23 cellular contexts compared by ENCODE assay signal in the genomic region with DNA sequence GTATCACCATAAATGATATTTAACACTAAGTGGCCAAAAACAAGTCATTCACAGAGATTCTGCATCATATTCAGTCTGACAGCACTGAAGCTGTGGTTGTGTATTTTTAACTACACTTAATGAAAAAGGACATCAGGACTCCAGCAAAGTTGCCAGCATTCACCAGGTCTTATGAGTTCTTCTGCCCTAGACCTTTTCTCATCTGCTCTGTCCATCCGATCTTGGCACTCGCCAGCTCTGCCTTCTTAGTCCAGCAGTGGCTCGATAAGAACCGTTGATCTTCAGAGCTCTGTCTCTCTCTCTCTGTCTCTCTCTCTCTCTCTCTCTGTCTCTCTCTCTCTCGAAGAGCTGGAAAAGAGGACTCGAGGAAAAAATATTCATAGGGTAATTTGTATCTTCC.
"Had no signal": no experiment of that assay in that cellular context is flagged by ENCODE, and none has a peak within 500 bp of the region (broad histone marks: within the 10 kb centered on the region; RNA-seq: fewer than 3 reads in every experiment).

No MANE protein-coding gene starts in this region.

- H3K27ac Mint-ChIP-seq: nephron progenitor cell had no signal

- H3K36me3 ChIP-seq: colonic mucosa, esophagus squamous epithelium, gastroesophageal sphincter, sigmoid colon, stomach had no signal

- H3K9me3 ChIP-seq: colonic mucosa, esophagus squamous epithelium, gastroesophageal sphincter, psoas muscle, sigmoid colon, stomach had no signal

- ATAC-seq: gastroesophageal sphincter; left colon; naive thymus-derived CD4-positive, alpha-beta T cell; psoas muscle had no signal

- DNase-seq: colonic mucosa; dermis blood vessel endothelial cell; esophagus squamous epithelium; foreskin fibroblast; glutamatergic neuron; kidney; left colon; mammary epithelial cell; naive thymus-derived CD4-positive, alpha-beta T cell; nephron progenitor cell; psoas muscle; retina; sigmoid colon; stimulated activated CD4-positive, alpha-beta T cell treated with anti-CD3 and anti-CD28 coated beads, Interleukin-2, amount 100 ng/mL, for 24 hours; stimulated activated CD4-positive, alpha-beta T cell treated with anti-CD3 and anti-CD28 coated beads, Interleukin-4, amount 100 ng/mL, for 4 hours; stimulated activated naive CD4-positive, alpha-beta T cell; stomach; substantia nigra; trophoblast cell had no signal

- H3K4me3 Mint-ChIP-seq: naive thymus-derived CD4-positive, alpha-beta T cell; nephron progenitor cell had no signal

- H3K4me1 ChIP-seq: colonic mucosa, esophagus squamous epithelium, parathyroid adenoma had no signal

- H3K4me3 ChIP-seq: colonic mucosa, esophagus squamous epithelium, gastroesophageal sphincter, hepatocyte, psoas muscle, sigmoid colon, skin epidermis, stomach had no signal

- H3K27me3 Mint-ChIP-seq: naive thymus-derived CD4-positive, alpha-beta T cell had no signal

- H3K27ac ChIP-seq: colonic mucosa, esophagus squamous epithelium, gastroesophageal sphincter, hepatocyte, parathyroid adenoma, psoas muscle, skin epidermis, stomach had no signal

- H3K27me3 ChIP-seq: colonic mucosa, esophagus squamous epithelium, gastroesophageal sphincter, hepatocyte, sigmoid colon, stomach had no signal
